Comparison of ENCODE assay signal across 1 cellular context in genomic region chr19:48648134-48648533, GRCh38.
TF ChIP-seq lines count a peak whose summit lies in the region.

No MANE protein-coding gene starts in this region.

TF ChIP-seq in GM23338, 12 proteins besides CTCF, POLR2A, EP300 and RAD21 (continued from another document):
- no peak for TF ChIP-seq ZNF462 (CRISPR knock-in tag; IDR thresholded peaks at IDR 0.05)
- no peak for TF ChIP-seq EZH2 (IDR thresholded peaks at IDR 0.05; ENCODE audit: low read depth, unreplicated experiment)
- no peak for TF ChIP-seq ZNF331 (CRISPR knock-in tag; IDR thresholded peaks at IDR 0.05; ENCODE audit: low read depth)
- TF ChIP-seq ZNF114 (CRISPR knock-in tag; IDR thresholded peaks at IDR 0.05) = no peak
- TF ChIP-seq JUNB (IDR thresholded peaks at IDR 0.05; ENCODE audit: unreplicated experiment) = no peak
- no peak for TF ChIP-seq EZH2phosphoT487 (IDR thresholded peaks at IDR 0.05; ENCODE audit: unreplicated experiment)
- TF ChIP-seq POLR2AphosphoS5 (IDR thresholded peaks at IDR 0.05; ENCODE audit: low read depth) = no peak
TF ChIP-seq in GM23338: peak in this region for 0.
